8 cellular contexts compared by ENCODE assay signal in the genomic region with DNA sequence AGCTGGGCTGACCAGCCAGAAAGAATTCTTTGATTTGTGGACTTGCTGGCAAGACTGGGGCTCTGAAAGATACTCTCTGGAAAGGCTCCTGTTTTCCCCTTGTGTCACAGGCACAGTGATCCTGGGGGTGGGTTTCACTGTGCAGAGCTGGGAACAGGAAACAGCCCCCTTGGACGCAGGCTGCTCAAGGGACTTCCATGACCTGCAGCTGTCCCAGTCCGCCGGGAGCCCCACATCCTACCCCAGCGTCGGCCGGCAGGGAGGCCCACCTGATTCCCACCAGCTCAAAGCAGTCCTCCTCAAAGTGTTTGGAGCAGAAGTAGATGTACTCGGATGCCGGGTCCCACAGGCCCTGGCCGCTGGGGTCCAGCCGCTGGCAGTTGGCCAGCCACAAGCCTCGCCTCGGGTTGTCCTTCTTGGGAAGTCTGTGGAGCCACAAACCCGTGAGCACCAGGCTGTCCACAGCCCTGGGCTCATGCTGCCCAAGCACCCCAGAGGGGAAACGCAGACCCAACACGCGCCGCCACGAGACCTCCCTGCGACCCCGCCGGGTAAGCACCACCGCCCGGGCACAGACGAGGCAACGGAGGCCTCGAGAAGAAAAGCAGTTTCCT. TPM values are rescaled to one million over a fixed set of nuclear protein-coding genes. Genes with fewer than 3 reads are reported as not detected.
DNase-seq lines count a peak whose midpoint lies in the region; ATAC-seq and TF ChIP-seq lines count a peak whose summit lies in the region.

No MANE protein-coding gene starts in this region.

- peak overlapping the region; percentile 98 to 100 (median 99) for H3K27ac Mint-ChIP-seq in brain

- no peak for DNase-seq in GM12864 (ENCODE audit: low read depth)
- DNase-seq in lung (ENCODE audit: low spot score): no peak
- DNase-seq in aorta: no peak
- DNase-seq in effector CD4-positive, alpha-beta T cell: no peak
- no peak for DNase-seq in effector CD8-positive, alpha-beta T cell (lab: John Stamatoyannopoulos, UW)

- H3K4me3 Mint-ChIP-seq in brain: peak overlapping the region; percentile 96 to 99 (median 96)

- H3K4me3 ChIP-seq in GM12864 (ENCODE audit: low read depth, low read length) (peak overlapping the region; percentile 80), lung (peak overlapping the region; percentile 65), aorta (ENCODE audit: low read length in 2 of 2) (peak overlapping the region; percentile 12 to 27)

- WGBS in lung, 2 donors: 1 to 2% methylated on average over 26 of the region's 26 CpGs
- WGBS in aorta, 2 donors: 1 to 2% methylated on average over 26 of the region's 26 CpGs

- H3K36me3 Mint-ChIP-seq in brain: peaks cover 4% of the 10 kb centered on the region

- H3K9me3 ChIP-seq in lung (ENCODE audit: control insufficient read depth in 2 of 2, insufficient read depth in 1 of 2, low read length in 1 of 2) (no peaks in the 10 kb centered on the region), aorta (ENCODE audit: control insufficient read depth, low read length) (no peaks in the 10 kb centered on the region)

- H3K27me3 ChIP-seq in lung (ENCODE audit: control insufficient read depth, insufficient read depth): no peaks in the 10 kb centered on the region
- no peaks in the 10 kb centered on the region for H3K27me3 ChIP-seq in aorta (ENCODE audit: control insufficient read depth in 1 of 2, insufficient read depth in 2 of 2, low read length in 1 of 2)

- H3K27ac ChIP-seq in lung (ENCODE audit: low read depth in 1 of 2, low read length in 1 of 2) (peak overlapping the region; percentile 96 to 99), aorta (ENCODE audit: low read depth in 1 of 2, low read length in 2 of 2) (peak overlapping the region in 1 of 2 donors; percentile 97)

- H3K27me3 Mint-ChIP-seq in brain: peaks cover 10% of the 10 kb centered on the region

- H3K36me3 ChIP-seq in lung (ENCODE audit: control insufficient read depth in 2 of 2, insufficient read depth in 2 of 2, low read length in 2 of 2): peaks cover 0 to 34% of the 10 kb centered on the region in 2 donors
- H3K36me3 ChIP-seq in aorta (ENCODE audit: control insufficient read depth in 1 of 2, insufficient read depth in 2 of 2, low read length in 1 of 2): no peaks in the 10 kb centered on the region

- ATAC-seq in HG03521 (IDR thresholded peaks at IDR 0.05; ENCODE audit: unreplicated experiment) (peak; percentile 1), lung (ENCODE audit: insufficient read depth, low FRiP score) (no peak), aorta (ENCODE audit: low FRiP score) (no peak), GM18498 (IDR thresholded peaks at IDR 0.05; ENCODE audit: unreplicated experiment) (no peak)

- H3K9me3 Mint-ChIP-seq in brain: peaks cover 0 to 3% (median 0%) of the 10 kb centered on the region in 5 experiments

- peaks cover 7 to 15% of the 10 kb centered on the region in 2 donors for H3K4me1 ChIP-seq in lung (ENCODE audit: control insufficient read depth in 2 of 2, insufficient read depth in 2 of 2, low read length in 2 of 2)
- no peaks in the 10 kb centered on the region for H3K4me1 ChIP-seq in aorta (ENCODE audit: control insufficient read depth in 1 of 2, insufficient read depth in 2 of 2, low read length in 2 of 2)

- H3K4me1 Mint-ChIP-seq in brain: peaks cover 35% of the 10 kb centered on the region

- TF ChIP-seq CTCF in GM12864 (IDR thresholded peaks at IDR 0.05; ENCODE audit: low read depth, low read length, missing control alignments): no peak
- TF ChIP-seq CTCF in brain (conservative IDR thresholded peaks at IDR 0.05): no peak
- no peak for TF ChIP-seq CTCF in lung (IDR thresholded peaks at IDR 0.05; ENCODE audit: control extremely low read depth, extremely low read depth)

- intact Hi-C loops in aorta (cut with DNase I): loop anchor here in 1 of 2 donors (1.0 kb wide), 1 partner anchor 19 kb away; a partner anchor contains a TSS

RNA-seq across cellular contexts. Expression of a gene that starts 0.8 kb away (rescaled TPM):
- polyA plus RNA-seq in brain (ENCODE audit: insufficient read depth, low read depth, low replicate concordance) (57.9 TPM), lung (10 to 100 TPM; 27.1 to 61.3 TPM), aorta (10 to 100 TPM; 16.4 to 69.0 TPM)
- total RNA-seq in lung (10 to 100 TPM; 20.4 to 28.1 TPM), aorta (10 to 100 TPM; 17.0 to 20.8 TPM)

RNA-seq across cellular contexts. Expression of a gene that starts 13.9 kb away (rescaled TPM):
- 3.5 TPM for polyA plus RNA-seq in brain (ENCODE audit: insufficient read depth, low read depth, low replicate concordance)
- 1 to 10 TPM; 1.1 to 2.2 TPM for total RNA-seq in lung
- under 1 TPM; 0.21 to 0.79 TPM for polyA plus RNA-seq in lung
- under 1 TPM; 0.26 to 0.72 TPM for total RNA-seq in aorta
- polyA plus RNA-seq in aorta: 1 to 10 TPM in 1 of 2 donors, under 1 TPM in 1; 0.13 to 1.1 TPM

RNA-seq across cellular contexts. Expression of a gene that starts 19.0 kb away (rescaled TPM):
- polyA plus RNA-seq in brain (ENCODE audit: insufficient read depth, low read depth, low replicate concordance) (25.4 TPM), lung (10 to 100 TPM; 33.8 to 37.9 TPM), aorta (10 to 100 TPM; 11.3 to 83.9 TPM)
- total RNA-seq in lung (10 to 100 TPM; 51.9 to 64.9 TPM), aorta (10 to 100 TPM; 59.0 to 81.7 TPM)

RNA-seq across cellular contexts. Expression of a gene that starts 31.3 kb away (rescaled TPM):
- 7.3 TPM for polyA plus RNA-seq in brain (ENCODE audit: insufficient read depth, low read depth, low replicate concordance)
- 1 to 10 TPM in 1 of 2 donors, under 1 TPM in 1; 0.63 to 1.1 TPM for total RNA-seq in lung
- under 1 TPM; 0.18 to 0.96 TPM for polyA plus RNA-seq in lung
- under 1 TPM in 1 of 2 donors, not detected in 1; 0.15 TPM for total RNA-seq in aorta
- polyA plus RNA-seq in aorta: not detected

RNA-seq across cellular contexts. Expression of a gene that starts 34.0 kb away (rescaled TPM):
- 33.8 TPM for polyA plus RNA-seq in brain (ENCODE audit: insufficient read depth, low read depth, low replicate concordance)
- total RNA-seq in lung: 1 to 10 TPM in 1 of 2 donors, under 1 TPM in 1; 0.48 to 7.5 TPM
- polyA plus RNA-seq in lung: 1 to 10 TPM; 3.6 to 6.0 TPM
- 1 to 10 TPM; 1.0 to 3.8 TPM for total RNA-seq in aorta
- 1 to 10 TPM; 1.4 to 2.3 TPM for polyA plus RNA-seq in aorta

Comparison
In these comparisons a context has a peak if more than half of its experiments do, and no peak if none do; other contexts are left out.
1. H3K4me3 ChIP-seq: peak in every context shown above with its lines; median percentile 80 in GM12864; 65 in lung; 20 in aorta.